10 cellular contexts compared by ENCODE assay signal in the genomic region with DNA sequence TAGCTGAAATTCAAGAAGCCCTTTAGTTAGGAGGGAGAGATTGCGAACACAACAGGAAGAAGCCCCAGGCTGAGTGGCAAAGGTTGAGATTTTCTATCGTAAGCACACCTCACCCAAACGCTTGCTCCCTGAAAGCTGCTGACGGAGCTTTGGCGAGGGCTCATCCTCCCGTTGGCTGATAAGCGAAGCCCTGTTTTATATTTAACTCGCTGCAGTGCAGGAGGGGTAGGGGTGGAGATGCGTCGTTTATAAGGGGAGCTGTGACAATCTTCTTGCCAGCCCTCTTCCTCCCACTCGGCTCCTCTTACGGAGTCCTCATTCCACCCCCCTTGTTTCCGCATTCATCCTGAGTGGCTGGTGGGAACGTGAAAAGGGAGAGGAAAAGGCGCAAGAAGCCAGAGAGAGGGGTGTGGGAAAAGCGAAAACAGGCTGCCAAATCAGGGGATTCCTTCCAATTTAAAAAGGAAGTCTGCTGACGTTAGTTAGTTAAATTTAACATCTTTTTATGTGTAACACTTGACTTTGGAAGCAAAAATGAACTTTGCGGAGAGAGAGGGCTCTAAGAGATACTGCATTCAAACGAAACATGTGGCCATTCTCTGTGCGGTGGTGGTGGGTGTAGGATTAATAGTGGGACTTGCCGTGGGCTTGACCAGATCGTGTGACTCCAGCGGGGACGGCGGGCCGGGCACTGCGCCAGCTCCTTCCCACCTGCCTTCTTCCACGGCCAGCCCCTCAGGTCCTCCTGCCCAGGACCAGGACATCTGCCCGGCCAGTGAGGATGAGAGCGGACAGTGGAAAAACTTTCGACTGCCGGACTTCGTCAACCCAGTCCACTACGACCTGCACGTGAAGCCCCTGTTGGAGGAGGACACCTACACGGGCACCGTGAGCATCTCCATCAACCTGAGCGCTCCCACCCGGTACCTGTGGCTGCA. TPM values are rescaled to one million over a fixed set of nuclear protein-coding genes. Genes with fewer than 3 reads are reported as not detected.
DNase-seq lines count a peak whose midpoint lies in the region; ATAC-seq, FAIRE-seq and TF ChIP-seq lines count a peak whose summit lies in the region.
"Had no signal": no experiment of that assay in that cellular context is flagged by ENCODE, and none has a peak within 500 bp of the region (broad histone marks: within the 10 kb centered on the region; RNA-seq: fewer than 3 reads in every experiment).

A gene with protein sequence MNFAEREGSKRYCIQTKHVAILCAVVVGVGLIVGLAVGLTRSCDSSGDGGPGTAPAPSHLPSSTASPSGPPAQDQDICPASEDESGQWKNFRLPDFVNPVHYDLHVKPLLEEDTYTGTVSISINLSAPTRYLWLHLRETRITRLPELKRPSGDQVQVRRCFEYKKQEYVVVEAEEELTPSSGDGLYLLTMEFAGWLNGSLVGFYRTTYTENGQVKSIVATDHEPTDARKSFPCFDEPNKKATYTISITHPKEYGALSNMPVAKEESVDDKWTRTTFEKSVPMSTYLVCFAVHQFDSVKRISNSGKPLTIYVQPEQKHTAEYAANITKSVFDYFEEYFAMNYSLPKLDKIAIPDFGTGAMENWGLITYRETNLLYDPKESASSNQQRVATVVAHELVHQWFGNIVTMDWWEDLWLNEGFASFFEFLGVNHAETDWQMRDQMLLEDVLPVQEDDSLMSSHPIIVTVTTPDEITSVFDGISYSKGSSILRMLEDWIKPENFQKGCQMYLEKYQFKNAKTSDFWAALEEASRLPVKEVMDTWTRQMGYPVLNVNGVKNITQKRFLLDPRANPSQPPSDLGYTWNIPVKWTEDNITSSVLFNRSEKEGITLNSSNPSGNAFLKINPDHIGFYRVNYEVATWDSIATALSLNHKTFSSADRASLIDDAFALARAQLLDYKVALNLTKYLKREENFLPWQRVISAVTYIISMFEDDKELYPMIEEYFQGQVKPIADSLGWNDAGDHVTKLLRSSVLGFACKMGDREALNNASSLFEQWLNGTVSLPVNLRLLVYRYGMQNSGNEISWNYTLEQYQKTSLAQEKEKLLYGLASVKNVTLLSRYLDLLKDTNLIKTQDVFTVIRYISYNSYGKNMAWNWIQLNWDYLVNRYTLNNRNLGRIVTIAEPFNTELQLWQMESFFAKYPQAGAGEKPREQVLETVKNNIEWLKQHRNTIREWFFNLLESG (plus strand): TSS at position 275 of the 938 bp plus-strand sequence. CDS start 260 bp downstream, at position 535.

- POLR2A ChIA-PET in CD4-positive, alpha-beta T cell (lab: Charles Lee) = no interaction called here
- POLR2A ChIA-PET in naive thymus-derived CD4-positive, alpha-beta T cell (lab: Charles Lee) = no interaction called here

- no peaks in the 10 kb centered on the region for H3K9me1 ChIP-seq in keratinocyte (ENCODE audit: control insufficient read depth, extremely low read depth, insufficient read depth, low read length)

- H3K36me3 Mint-ChIP-seq in chondrocyte (ENCODE audit: low read depth) = no peaks in the 10 kb centered on the region
- H3K36me3 Mint-ChIP-seq in CD4-positive, alpha-beta T cell (ENCODE audit: low read depth) = no peaks in the 10 kb centered on the region
- peaks cover 0 to 3% (median 0%) of the 10 kb centered on the region in 5 donors for H3K36me3 Mint-ChIP-seq in naive thymus-derived CD4-positive, alpha-beta T cell

- peaks cover 24% of the 10 kb centered on the region for H3K4me1 Mint-ChIP-seq in chondrocyte (ENCODE audit: low read depth)
- H3K4me1 Mint-ChIP-seq in CD4-positive, alpha-beta T cell (ENCODE audit: low read depth) = no peaks in the 10 kb centered on the region
- no peaks in the 10 kb centered on the region for H3K4me1 Mint-ChIP-seq in naive thymus-derived CD4-positive, alpha-beta T cell

- H3K9me3 ChIP-seq in GM23248 (ENCODE audit: low read depth) (no peaks in the 10 kb centered on the region), keratinocyte (ENCODE audit: control insufficient read depth, low read depth, low read length) (no peaks in the 10 kb centered on the region), sigmoid colon (no peaks in the 10 kb centered on the region)
- H3K9me3 ChIP-seq in CD4-positive, alpha-beta T cell (ENCODE audit: control insufficient read depth, low read length) = no peaks in the 10 kb centered on the region
- no peaks in the 10 kb centered on the region for H3K9me3 ChIP-seq in naive thymus-derived CD4-positive, alpha-beta T cell (ENCODE audit: control insufficient read depth in 2 of 3, low read length in 3 of 3)

- peaks cover 3% of the 10 kb centered on the region for H3K9me3 Mint-ChIP-seq in chondrocyte (ENCODE audit: low read depth)
- no peaks in the 10 kb centered on the region for H3K9me3 Mint-ChIP-seq in CD4-positive, alpha-beta T cell
- H3K9me3 Mint-ChIP-seq in naive thymus-derived CD4-positive, alpha-beta T cell = peaks cover 0 to 2% (median 0%) of the 10 kb centered on the region in 11 donors

- peak within 1 kb of the TSS; percentile 30; the same call in 1 of the 2 replicates for H3K9ac ChIP-seq in GM23248
- no peak within 1 kb of the TSS for H3K9ac ChIP-seq in keratinocyte (ENCODE audit: control insufficient read depth, extremely low read depth, insufficient read depth, low read length)

- peaks cover 14% of the 10 kb centered on the region for H3K4me1 ChIP-seq in GM23248 (ENCODE audit: insufficient read depth)
- H3K4me1 ChIP-seq in keratinocyte (ENCODE audit: control insufficient read depth, extremely low read depth, insufficient read depth, low read length) = no peaks in the 10 kb centered on the region
- peaks cover 0 to 5% (median 0%) of the 10 kb centered on the region in 4 donors for H3K4me1 ChIP-seq in sigmoid colon
- no peaks in the 10 kb centered on the region for H3K4me1 ChIP-seq in naive thymus-derived CD4-positive, alpha-beta T cell (ENCODE audit: control insufficient read depth in 2 of 2, insufficient read depth in 2 of 2, low read length in 2 of 2)

- WGBS in GM23248 (ENCODE audit: low coverage in 1 of 2, low lambda C conversion rate in 2 of 2, missing lambda C conversion rate in 2 of 2), 2 experiments = 11 to 16% methylated on average over 36 to 39 of the region's 39 CpGs
- 55 to 62% methylated on average over 39 of the region's 39 CpGs for WGBS in sigmoid colon, 2 donors

- no peak within 1 kb of the TSS for H3K4me3 Mint-ChIP-seq in chondrocyte (ENCODE audit: unreplicated experiment)
- no peak within 1 kb of the TSS for H3K4me3 Mint-ChIP-seq in CD4-positive, alpha-beta T cell
- H3K4me3 Mint-ChIP-seq in naive thymus-derived CD4-positive, alpha-beta T cell = no peak within 1 kb of the TSS

- H3K4me3 ChIP-seq in GM23248 = peak within 1 kb of the TSS; percentile 73
- H3K4me3 ChIP-seq in keratinocyte (ENCODE audit: control insufficient read depth in 2 of 3, extremely low read depth in 1 of 3, insufficient read depth in 2 of 3, low read depth in 1 of 3, low read length in 3 of 3) = no peak within 1 kb of the TSS
- peak within 1 kb of the TSS in 3 of 4 donors; percentile 33 to 37 (median 37) for H3K4me3 ChIP-seq in sigmoid colon
- H3K4me3 ChIP-seq in naive thymus-derived CD4-positive, alpha-beta T cell (ENCODE audit: low read length) = no peak within 1 kb of the TSS

- H3K4me2 ChIP-seq in GM23248 (ENCODE audit: unreplicated experiment) = peak within 1 kb of the TSS; percentile 90
- peak within 1 kb of the TSS; percentile 38 for H3K4me2 ChIP-seq in keratinocyte (ENCODE audit: control insufficient read depth, extremely low read depth, insufficient read depth, low read depth, low read length)

- no peaks in the 10 kb centered on the region for H3K79me2 ChIP-seq in GM23248 (ENCODE audit: insufficient read depth)
- H3K79me2 ChIP-seq in keratinocyte (ENCODE audit: control insufficient read depth, insufficient read depth, low read length) = no peaks in the 10 kb centered on the region

- peaks cover 15% of the 10 kb centered on the region for H3F3A ChIP-seq in GM23248 (ENCODE audit: insufficient read depth)

- dilution Hi-C loops in keratinocyte (cut with MboI; ENCODE audit: extremely low pct_ligation_motif_present, low sequenced_read_pairs) = no loop called here

- TF ChIP-seq CTCF in chondrocyte (IDR thresholded peaks at IDR 0.05) (no peak), keratinocyte (optimal IDR thresholded peaks at IDR 0.05 in 1 of 3, IDR thresholded peaks at IDR 0.05 in 1 of 3, conservative IDR thresholded peaks at IDR 0.05 in 1 of 3; ENCODE audit: extremely low read depth in 1 of 3, insufficient read depth in 2 of 3, low read length in 3 of 3) (no peak), sigmoid colon (IDR thresholded peaks at IDR 0.05) (no peak)
- no peak for TF ChIP-seq CTCF in CD4-positive, alpha-beta T cell (IDR thresholded peaks at IDR 0.05)

- no peak for FAIRE-seq in keratinocyte (lab: Jason Lieb, UNC)

- H3K27me3 ChIP-seq in GM23248 (replicated peaks; ENCODE audit: insufficient read depth) (no peaks in the 10 kb centered on the region), keratinocyte (ENCODE audit: control insufficient read depth, extremely low read depth, insufficient read depth, low read length) (peaks cover 9% of the 10 kb centered on the region), sigmoid colon (no peaks in the 10 kb centered on the region)
- H3K27me3 ChIP-seq in CD4-positive, alpha-beta T cell (ENCODE audit: control insufficient read depth, insufficient read depth, low read length) = peaks cover 6% of the 10 kb centered on the region
- H3K27me3 ChIP-seq in naive thymus-derived CD4-positive, alpha-beta T cell (ENCODE audit: control insufficient read depth in 2 of 2, insufficient read depth in 2 of 2, low read length in 2 of 2) = no peaks in the 10 kb centered on the region

- no peak for ATAC-seq in GM18502 (IDR thresholded peaks at IDR 0.05; ENCODE audit: poor library complexity, unreplicated experiment)
- ATAC-seq in CD4-positive, alpha-beta T cell (ENCODE audit: poor library complexity) = no peak
- no peak for ATAC-seq in naive thymus-derived CD4-positive, alpha-beta T cell

- no peak within 1 kb of the TSS for H3K27ac Mint-ChIP-seq in chondrocyte (ENCODE audit: unreplicated experiment)
- no peak within 1 kb of the TSS for H3K27ac Mint-ChIP-seq in CD4-positive, alpha-beta T cell
- H3K27ac Mint-ChIP-seq in naive thymus-derived CD4-positive, alpha-beta T cell = no peak within 1 kb of the TSS

- peak within 1 kb of the TSS; percentile 87 for H2AFZ ChIP-seq in GM23248
- peak within 1 kb of the TSS; percentile 38 for H2AFZ ChIP-seq in keratinocyte (ENCODE audit: control insufficient read depth, low read length)

- H3K27me3 Mint-ChIP-seq in chondrocyte (ENCODE audit: low read depth) = no peaks in the 10 kb centered on the region
- H3K27me3 Mint-ChIP-seq in CD4-positive, alpha-beta T cell = peaks cover 17% of the 10 kb centered on the region
- peaks cover 16 to 25% (median 17%) of the 10 kb centered on the region in 5 donors for H3K27me3 Mint-ChIP-seq in naive thymus-derived CD4-positive, alpha-beta T cell

- no peaks in the 10 kb centered on the region for H4K20me1 ChIP-seq in GM23248 (ENCODE audit: insufficient read depth)
- no peaks in the 10 kb centered on the region for H4K20me1 ChIP-seq in keratinocyte (ENCODE audit: control insufficient read depth, extremely low read depth, insufficient read depth, low read length)

- TF ChIP-seq POLR2A in sigmoid colon (IDR thresholded peaks at IDR 0.05) = no peak

- intact Hi-C loops in sigmoid colon (cut with DNase I) = no loop called here
- intact Hi-C loops in CD4-positive, alpha-beta T cell (cut with DNase I, micrococcal nuclease) = no loop called here
- intact Hi-C loops in naive thymus-derived CD4-positive, alpha-beta T cell (cut with micrococcal nuclease) = no loop called here

- no peaks in the 10 kb centered on the region for H3K9me2 ChIP-seq in GM23248 (ENCODE audit: insufficient read depth)

- in situ Hi-C loops in GM23248 (cut with MboI) = no loop called here

- H3K27ac ChIP-seq in GM23248 (no peak within 1 kb of the TSS), keratinocyte (ENCODE audit: control insufficient read depth, insufficient read depth, low read length) (no peak within 1 kb of the TSS), sigmoid colon (peak within 1 kb of the TSS; percentile 29 to 50 (median 40))
- H3K27ac ChIP-seq in CD4-positive, alpha-beta T cell (ENCODE audit: low read depth, low read length) = no peak within 1 kb of the TSS
- H3K27ac ChIP-seq in naive thymus-derived CD4-positive, alpha-beta T cell (ENCODE audit: low read depth, low read length) = no peak within 1 kb of the TSS

- CTCF ChIA-PET in CD4-positive, alpha-beta T cell (lab: Charles Lee) = no interaction called here
- CTCF ChIA-PET in naive thymus-derived CD4-positive, alpha-beta T cell (lab: Charles Lee) = no interaction called here

- H3K36me3 ChIP-seq in GM23248 (ENCODE audit: low read depth) = no peaks in the 10 kb centered on the region
- no peaks in the 10 kb centered on the region for H3K36me3 ChIP-seq in keratinocyte (ENCODE audit: control insufficient read depth in 2 of 2, extremely low read depth in 1 of 2, insufficient read depth in 2 of 2, low read length in 2 of 2)
- no peaks in the 10 kb centered on the region for H3K36me3 ChIP-seq in sigmoid colon
- H3K36me3 ChIP-seq in naive thymus-derived CD4-positive, alpha-beta T cell (ENCODE audit: control insufficient read depth in 2 of 3, insufficient read depth in 3 of 3, low read length in 3 of 3) = no peaks in the 10 kb centered on the region

- TF ChIP-seq EP300 in sigmoid colon (IDR thresholded peaks at IDR 0.05) = no peak

- DNase-seq in GM23248 (peak; percentile 54), chondrocyte (ENCODE audit: low spot score) (peak; percentile 87), keratinocyte (ENCODE audit: low read depth, low spot score) (no peak), sigmoid colon (peak; percentile 65)
- DNase-seq in CD4-positive, alpha-beta T cell = no peak
- no peak for DNase-seq in naive thymus-derived CD4-positive, alpha-beta T cell
- DNase-seq in activated T-cell treated with anti-CD3 and anti-CD28 coated beads, Interleukin-2, amount 50 U/mL, for 48 hours = no peak
- DNase-seq: NCI-H774, retina had no signal

RNA-seq across cellular contexts. Expression of the gene that starts here (rescaled TPM):
- total RNA-seq in GM23248 (2014; rRNA removed; shearing (Covaris generic)) = 0.11 TPM in 1 of 2 replicates, not detected in the other
- 0.11 and 0.44 TPM in 2 replicates for polyA plus RNA-seq in GM23248 (2016; fragmentation: Nextera tagmentation; extraction: Ambion mirVana)
- 0.63 to 2.2 TPM (median 0.72 TPM) in 3 replicates for total RNA-seq in chondrocyte
- polyA plus RNA-seq in keratinocyte = not detected in 3 replicates
- polyA plus RNA-seq in keratinocyte (2011; ENCODE audit: low read depth) = not detected
- polyA plus RNA-seq in keratinocyte (2011; cell fraction: cytosol; rRNA removed) = not detected in 2 replicates
- not detected in 2 replicates for polyA plus RNA-seq in keratinocyte (2011; cell fraction: nucleus; rRNA removed)
- polyA plus RNA-seq in keratinocyte (2012; ENCODE audit: low replicate concordance) = not detected in 2 replicates
- not detected in 3 replicates for polyA minus RNA-seq in keratinocyte
- not detected for polyA minus RNA-seq in keratinocyte (2011; cell fraction: cytosol; rRNA and poly(A)+ RNA removed)
- polyA minus RNA-seq in keratinocyte (2011; cell fraction: nucleus; rRNA and poly(A)+ RNA removed) = not detected in 2 replicates
- 1 to 10 TPM in 3 of 4 donors, under 1 TPM in 1; 0.99 to 2.2 (median 1.6) TPM for total RNA-seq in sigmoid colon
- under 1 TPM; 0.23 to 0.73 (median 0.60) TPM for polyA plus RNA-seq in sigmoid colon
- total RNA-seq in CD4-positive, alpha-beta T cell = not detected
- under 1 TPM in 1 of 5 experiments, not detected in 4; 0.29 TPM for total RNA-seq in naive thymus-derived CD4-positive, alpha-beta T cell
- polyA plus RNA-seq in naive thymus-derived CD4-positive, alpha-beta T cell = not detected

Comparison
In these comparisons a context has a peak if more than half of its experiments do, and no peak if none do; other contexts are left out.
1. Peak in DNase-seq, H3K4me3 ChIP-seq, H3K9ac ChIP-seq and H3K4me2 ChIP-seq in GM23248; RNA of the gene not detected or under 1 TPM.
2. DNase-seq: peak in chondrocyte (single experiment) and sigmoid colon (single experiment); none in keratinocyte (single experiment), CD4-positive, alpha-beta T cell (0 of 10), naive thymus-derived CD4-positive, alpha-beta T cell (0 of 9) and activated T-cell treated with anti-CD3 and anti-CD28 coated beads, Interleukin-2, amount 50 U/mL, for 48 hours (0 of 2).
3. H3K27ac ChIP-seq: peak in sigmoid colon (4 of 4); none in GM23248 (single experiment), keratinocyte (single experiment), CD4-positive, alpha-beta T cell (single experiment) and naive thymus-derived CD4-positive, alpha-beta T cell (single experiment).
4. H3K4me3 ChIP-seq: peak in sigmoid colon (3 of 4); none in keratinocyte (0 of 3) and naive thymus-derived CD4-positive, alpha-beta T cell (single experiment).